Comparison of ENCODE assay signal across 19 cellular contexts in the genomic region with DNA sequence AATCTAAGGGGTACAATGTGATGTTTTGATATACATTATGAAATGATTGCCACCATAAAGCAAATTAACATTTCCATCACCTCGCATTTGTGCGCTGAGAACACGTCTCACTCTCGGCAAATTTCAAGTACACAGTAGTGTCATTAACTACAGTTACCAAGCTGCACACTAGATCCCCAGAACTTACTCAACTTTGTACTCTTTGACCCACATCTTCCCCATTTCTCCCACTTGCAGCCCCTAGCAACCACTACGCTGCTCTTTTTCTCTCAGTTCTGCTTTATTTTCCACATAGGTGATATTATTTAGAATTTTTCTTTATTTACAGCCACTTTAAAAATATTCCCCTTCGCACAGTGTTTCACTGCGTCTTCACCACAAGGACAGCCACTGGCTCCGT.
DNase-seq lines count a peak whose midpoint lies in the region; ATAC-seq, FAIRE-seq and TF ChIP-seq lines count a peak whose summit lies in the region.
"Had no signal": no experiment of that assay in that cellular context is flagged by ENCODE, and none has a peak within 500 bp of the region (broad histone marks: within the 10 kb centered on the region; RNA-seq: fewer than 3 reads in every experiment).

No MANE protein-coding gene starts in this region.

- POLR2A ChIA-PET in naive thymus-derived CD8-positive, alpha-beta T cell (lab: Charles Lee): no interaction called here

- peaks cover 0 to 8% (median 4%) of the 10 kb centered on the region in 4 donors for H3K4me1 Mint-ChIP-seq in naive thymus-derived CD8-positive, alpha-beta T cell

- H3K36me3 Mint-ChIP-seq in naive thymus-derived CD8-positive, alpha-beta T cell: peaks cover 0 to 6% (median 0%) of the 10 kb centered on the region in 3 donors

- TF ChIP-seq POLR2A in H54 (IDR thresholded peaks at IDR 0.05; ENCODE audit: low read depth, low read length): no peak

- H3K9me3 Mint-ChIP-seq in naive thymus-derived CD8-positive, alpha-beta T cell: no peaks in the 10 kb centered on the region

- peak overlapping the region in 7 of 10 donors; percentile 12 to 76 (median 58) for H3K4me3 Mint-ChIP-seq in naive thymus-derived CD8-positive, alpha-beta T cell
- H3K4me3 Mint-ChIP-seq: activated CD8-positive, alpha-beta T cell treated with anti-CD3 and anti-CD28 coated beads, Interleukin-2, amount 10 ng/mL, durations not matched to agents 7 days and 5 days had no signal

- no peak overlapping the region for H3K27ac ChIP-seq in brain microvascular endothelial cell
- H3K27ac ChIP-seq: 22Rv1, neutrophil, right lobe of liver, VCaP had no signal

- peaks cover 14 to 55% (median 46%) of the 10 kb centered on the region in 5 donors for H3K27me3 Mint-ChIP-seq in naive thymus-derived CD8-positive, alpha-beta T cell

- H3K4me3 ChIP-seq in Jurkat, Clone E6-1 (ENCODE audit: low read length): peak overlapping the region; percentile 67
- H3K4me3 ChIP-seq in brain microvascular endothelial cell (ENCODE audit: low read depth, low read length): peak overlapping the region; percentile 56
- H3K4me3 ChIP-seq: right lobe of liver had no signal

- no peak for TF ChIP-seq CTCF in brain microvascular endothelial cell (IDR thresholded peaks at IDR 0.05; ENCODE audit: low read depth, low read length, missing control alignments)

- in situ Hi-C loops in brain microvascular endothelial cell (cut with HindIII; ENCODE audit: low pct_ligation_motif_present, low sequenced_read_pairs): no loop called here

- ATAC-seq in naive thymus-derived CD8-positive, alpha-beta T cell: no peak
- ATAC-seq: activated CD8-positive, alpha-beta T cell treated with anti-CD3 and anti-CD28 coated beads, Interleukin-2, amount 10 ng/mL, durations not matched to agents 7 days and 5 days; right lobe of liver had no signal

- no peaks in the 10 kb centered on the region for H3K36me3 ChIP-seq in brain microvascular endothelial cell (replicated peaks)
- H3K36me3 ChIP-seq: neutrophil, right lobe of liver had no signal

- H3K27me3 ChIP-seq in brain microvascular endothelial cell (replicated peaks): no peaks in the 10 kb centered on the region

- no peak overlapping the region for H3K27ac Mint-ChIP-seq in naive thymus-derived CD8-positive, alpha-beta T cell
- H3K27ac Mint-ChIP-seq: activated CD8-positive, alpha-beta T cell treated with anti-CD3 and anti-CD28 coated beads, Interleukin-2, amount 10 ng/mL, durations not matched to agents 7 days and 5 days had no signal

- intact Hi-C loops in posterior cingulate gyrus (cut with DNase I): no loop called here

- DNase-seq in NOMO-1 treated with dmso at 0.1 percent for 144 hours (lab: John Stamatoyannopoulos, UW; ENCODE audit: unreplicated experiment): peak; percentile 10
- no peak for DNase-seq in NOMO-1 treated with DMSO at 0.1 percent for 48 hours (lab: John Stamatoyannopoulos, UW; ENCODE audit: unreplicated experiment)
- DNase-seq in Jurkat, Clone E6-1 (ENCODE audit: low read depth, low spot score): no peak
- no peak for DNase-seq in brain microvascular endothelial cell
- no peak for DNase-seq in naive thymus-derived CD8-positive, alpha-beta T cell
- no peak for DNase-seq in H54 (ENCODE audit: insufficient read length, low spot score)
- no peak for DNase-seq in posterior cingulate gyrus
- no peak for DNase-seq in NCI-H774 (lab: John Stamatoyannopoulos, UW)
- DNase-seq: activated CD8-positive, alpha-beta T cell treated with anti-CD3 and anti-CD28 coated beads, Interleukin-2, amount 10 ng/mL, durations not matched to agents 7 days and 5 days; activated effector memory CD4-positive, alpha-beta T cell treated with Interleukin-2 at 50 U/mL for 16 hours; islet precursor cell; NCI-H1048; NCI-H2081 treated with DMSO at 0.1 percent for 48 hours; NCI-H524 treated with DMSO at 0.1 percent for 48 hours; right lobe of liver; stimulated activated CD4-positive, alpha-beta T cell treated with anti-CD3 and anti-CD28 coated beads, Interleukin-2, amount 100 ng/mL, for 24 hours had no signal

- no peak for FAIRE-seq in H54 (lab: Jason Lieb, UNC)
